In the genomic region with DNA sequence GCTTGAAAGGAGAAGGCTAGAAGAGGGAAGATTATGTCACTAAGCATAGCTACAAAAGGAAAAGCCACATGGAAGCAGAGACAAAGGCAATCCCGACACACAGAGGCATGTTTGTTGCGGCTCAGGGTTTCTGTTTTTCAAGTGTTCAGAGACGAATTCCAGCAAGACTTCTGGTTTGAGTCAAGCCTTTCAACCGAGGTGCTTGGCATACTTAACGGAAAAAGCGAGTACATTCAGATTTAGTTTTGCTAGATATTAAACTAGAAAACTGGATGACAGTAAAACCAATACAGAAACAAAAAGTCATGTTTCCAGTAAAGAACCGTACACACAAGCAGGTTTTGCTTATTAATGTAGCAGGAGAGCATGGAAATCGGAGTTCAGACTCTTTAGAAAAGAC, we compare ENCODE assay signal across 10 cellular contexts.
DNase-seq lines count a peak whose midpoint lies in the region; ATAC-seq lines count a peak whose summit lies in the region.
"Had no signal": no experiment of that assay in that cellular context is flagged by ENCODE, and none has a peak within 500 bp of the region (broad histone marks: within the 10 kb centered on the region; RNA-seq: fewer than 3 reads in every experiment).

No MANE protein-coding gene starts in this region.

- H3K4me3 Mint-ChIP-seq in activated naive CD4-positive, alpha-beta T cell treated with anti-CD3 and anti-CD28 coated beads, Interleukin-2, amount 10 ng/mL, durations not matched to agents 7 days and 5 days: no peak overlapping the region
- H3K4me3 Mint-ChIP-seq in stimulated activated naive CD8-positive, alpha-beta T cell treated with anti-CD3 and anti-CD28 coated beads, Interleukin-15, amount 100 ng/mL, for 72 hours: peak overlapping the region; percentile 1 to 65

- H3K27ac ChIP-seq in caudate nucleus (ENCODE audit: low read depth, low read length): no peak overlapping the region
- H3K27ac ChIP-seq: BLaER1 had no signal

- no peak overlapping the region for H3K27ac Mint-ChIP-seq in activated naive CD4-positive, alpha-beta T cell treated with anti-CD3 and anti-CD28 coated beads, Interleukin-2, amount 10 ng/mL, durations not matched to agents 7 days and 5 days
- H3K27ac Mint-ChIP-seq in stimulated activated naive CD8-positive, alpha-beta T cell treated with anti-CD3 and anti-CD28 coated beads, Interleukin-15, amount 100 ng/mL, for 72 hours: peak overlapping the region in 1 of 2 donors; percentile 62

- H3K9me3 Mint-ChIP-seq in activated naive CD4-positive, alpha-beta T cell treated with anti-CD3 and anti-CD28 coated beads, Interleukin-2, amount 10 ng/mL, durations not matched to agents 7 days and 5 days: no peaks in the 10 kb centered on the region
- no peaks in the 10 kb centered on the region for H3K9me3 Mint-ChIP-seq in stimulated activated naive CD8-positive, alpha-beta T cell treated with anti-CD3 and anti-CD28 coated beads, Interleukin-15, amount 100 ng/mL, for 72 hours

- DNase-seq in activated naive CD4-positive, alpha-beta T cell treated with Interleukin-2 at 50 U/mL for 16 hours: peak; percentile 21
- DNase-seq in activated naive CD4-positive, alpha-beta T cell treated with anti-CD3 and anti-CD28 coated beads, Interleukin-2, amount 10 ng/mL, durations not matched to agents 7 days and 5 days: no peak
- DNase-seq in astrocyte of the hippocampus (ENCODE audit: low read depth, low spot score) (peak; percentile 93), iPS-NIHi11 (ENCODE audit: low spot score) (peak; percentile 30), caudate nucleus (lab: John Stamatoyannopoulos, UW) (no peak), AML-193 (lab: John Stamatoyannopoulos, UW) (no peak), NK-92 (lab: John Stamatoyannopoulos, UW; ENCODE audit: unreplicated experiment) (no peak)
- peak in 1 of 2 donors; percentile 27 for DNase-seq in stimulated activated naive CD8-positive, alpha-beta T cell treated with anti-CD3 and anti-CD28 coated beads, Interleukin-15, amount 100 ng/mL, for 72 hours
- DNase-seq: NCI-H187 treated with DMSO at 0.1 percent for 48 hours had no signal

- H3K27me3 Mint-ChIP-seq in activated naive CD4-positive, alpha-beta T cell treated with anti-CD3 and anti-CD28 coated beads, Interleukin-2, amount 10 ng/mL, durations not matched to agents 7 days and 5 days: no peaks in the 10 kb centered on the region
- no peaks in the 10 kb centered on the region for H3K27me3 Mint-ChIP-seq in stimulated activated naive CD8-positive, alpha-beta T cell treated with anti-CD3 and anti-CD28 coated beads, Interleukin-15, amount 100 ng/mL, for 72 hours

- H3K4me1 Mint-ChIP-seq in activated naive CD4-positive, alpha-beta T cell treated with anti-CD3 and anti-CD28 coated beads, Interleukin-2, amount 10 ng/mL, durations not matched to agents 7 days and 5 days: peaks cover 4% of the 10 kb centered on the region
- peaks cover 30% of the 10 kb centered on the region for H3K4me1 Mint-ChIP-seq in stimulated activated naive CD8-positive, alpha-beta T cell treated with anti-CD3 and anti-CD28 coated beads, Interleukin-15, amount 100 ng/mL, for 72 hours

- CTCF ChIA-PET in activated naive CD4-positive, alpha-beta T cell treated with anti-CD3 and anti-CD28 coated beads, Interleukin-2, amount 10 ng/mL, durations not matched to agents 7 days and 5 days (lab: Charles Lee): interaction anchor here (2.3 kb wide), 1 partner anchor 8 kb away, joined by 13 read pairs; no protein-coding TSS in a partner anchor

- peaks cover 22% of the 10 kb centered on the region for H3K36me3 Mint-ChIP-seq in activated naive CD4-positive, alpha-beta T cell treated with anti-CD3 and anti-CD28 coated beads, Interleukin-2, amount 10 ng/mL, durations not matched to agents 7 days and 5 days

- peak; percentile 69 for ATAC-seq in stimulated activated naive CD8-positive, alpha-beta T cell treated with anti-CD3 and anti-CD28 coated beads, Interleukin-15, amount 100 ng/mL, for 72 hours

Comparison
In these comparisons a context has a peak if more than half of its experiments do, and no peak if none do; other contexts are left out.
1. DNase-seq: peak in activated naive CD4-positive, alpha-beta T cell treated with Interleukin-2 at 50 U/mL for 16 hours (single experiment), astrocyte of the hippocampus (single experiment) and iPS-NIHi11 (single experiment); none in activated naive CD4-positive, alpha-beta T cell treated with anti-CD3 and anti-CD28 coated beads, Interleukin-2, amount 10 ng/mL, durations not matched to agents 7 days and 5 days (single experiment), caudate nucleus (0 of 61), AML-193 (0 of 2) and NK-92 (single experiment).